In the genomic region with DNA sequence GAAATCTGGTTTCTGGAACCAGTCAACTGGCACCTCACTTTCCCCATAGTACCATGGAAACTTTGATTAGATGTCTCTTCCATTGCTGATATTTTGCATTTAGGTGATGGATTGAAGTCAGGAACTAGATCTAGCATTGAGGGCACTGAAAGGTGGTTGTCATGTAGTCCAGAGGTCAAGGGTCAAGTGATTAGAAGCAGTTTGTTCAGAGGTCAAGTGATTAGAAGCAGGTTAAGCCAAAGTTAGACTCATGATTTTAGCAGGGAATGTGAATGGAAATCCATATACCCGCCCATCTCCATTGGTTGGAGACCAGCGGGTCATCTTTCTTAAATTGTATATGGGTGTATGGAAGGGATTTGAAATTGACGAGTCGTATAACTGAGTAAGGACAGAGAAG, we compare ENCODE assay signal across 18 cellular contexts.
"Had no signal": no experiment of that assay in that cellular context is flagged by ENCODE, and none has a peak within 500 bp of the region (broad histone marks: within the 10 kb centered on the region; RNA-seq: fewer than 3 reads in every experiment).

No MANE protein-coding gene starts in this region.

- H3K27me3 ChIP-seq: brain microvascular endothelial cell had no signal

- H3K27ac ChIP-seq: brain microvascular endothelial cell, WERI-Rb-1 had no signal

- DNase-seq: activated CD4-positive, alpha-beta memory T cell treated with anti-CD3 and anti-CD28 coated beads, Interleukin-2, amount 10 ng/mL, durations not matched to agents 7 days and 5 days; activated CD4-positive, alpha-beta T cell treated with anti-CD3 and anti-CD28 coated beads for 36 hours; activated CD4-positive, alpha-beta T cell treated with anti-CD3 and anti-CD28 coated beads, Interleukin-2, amount 50 U/mL, for 1 hour; activated gamma-delta T cell treated with Interleukin-2 at 50 U/mL for 16 hours; activated naive CD4-positive, alpha-beta T cell treated with anti-CD3 and anti-CD28 coated beads, Interleukin-2, amount 10 ng/mL, durations not matched to agents 7 days and 5 days; activated naive CD8-positive, alpha-beta T cell treated with anti-CD3 and anti-CD28 coated beads for 36 hours; activated T-cell treated with anti-CD3 and anti-CD28 coated beads, Interleukin-2, amount 50 U/mL, for 72 hours; brain microvascular endothelial cell; cerebellar nuclear complex; NCI-H1048; NCI-H1930; NCI-H2171; NCI-H2227 treated with DMSO at 0.1 percent for 48 hours; NCI-H526; NCI-H774; SK-N-SH; T-helper 1 cell; WERI-Rb-1 had no signal

- H3K9me2 ChIP-seq: SK-N-SH had no signal

- H3K4me2 ChIP-seq: SK-N-SH had no signal

- ATAC-seq: activated CD4-positive, alpha-beta T cell treated with anti-CD3 and anti-CD28 coated beads for 36 hours; activated T-cell treated with anti-CD3 and anti-CD28 coated beads, Interleukin-2, amount 50 U/mL, for 72 hours had no signal

- H3K9ac ChIP-seq: SK-N-SH had no signal

- H3K36me3 ChIP-seq: brain microvascular endothelial cell, WERI-Rb-1 had no signal

- H3K9me3 ChIP-seq: SK-N-SH had no signal
